Comparison of ENCODE assay signal across 9 cellular contexts in the genomic region with DNA sequence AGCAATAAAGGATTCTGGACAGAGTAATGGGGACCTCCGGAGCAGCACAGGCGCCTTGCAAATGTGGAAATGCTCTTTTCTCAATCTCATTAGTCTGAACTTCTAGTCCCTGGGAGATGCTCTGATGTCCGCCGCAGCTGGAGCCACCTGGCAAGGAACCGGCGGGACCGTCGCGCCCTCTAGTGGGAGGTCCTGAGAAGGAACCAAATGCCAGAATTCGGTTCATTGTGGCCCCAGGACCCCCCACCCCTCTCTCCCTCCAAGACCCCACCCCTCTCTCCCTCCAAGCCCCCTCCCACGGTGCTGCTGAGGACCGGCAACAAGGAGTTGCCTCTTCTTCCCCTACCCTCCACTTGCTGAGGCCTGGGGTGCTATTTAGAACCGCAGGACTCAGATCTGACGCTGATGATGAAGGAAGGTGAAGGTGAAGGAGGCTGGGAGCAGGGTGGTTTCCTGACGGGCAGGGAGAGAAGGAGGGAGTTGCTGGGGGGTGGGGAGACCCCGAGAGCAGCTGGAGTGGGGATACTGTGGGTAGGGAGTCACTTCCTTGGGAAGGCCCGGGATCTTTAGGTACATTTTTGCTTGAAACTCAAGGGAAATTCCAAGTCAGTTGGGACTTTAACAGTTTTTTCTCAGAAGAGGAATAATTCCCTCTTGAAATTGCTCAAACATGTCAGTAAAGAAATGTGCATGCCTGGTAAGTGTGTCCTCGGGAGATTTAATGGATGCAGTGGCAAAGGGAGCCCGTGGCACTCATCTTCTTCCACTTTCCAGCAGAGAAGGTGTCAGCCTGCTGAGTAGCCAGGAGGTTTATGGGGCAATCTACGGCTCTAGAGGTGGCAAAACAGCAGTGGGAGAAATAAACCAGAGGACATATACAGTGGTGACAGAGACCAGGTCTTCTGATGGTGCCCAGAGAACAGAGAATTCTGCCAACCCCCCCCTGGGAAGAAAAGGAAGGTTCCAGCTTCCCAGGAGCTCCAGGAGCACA. TPM values are rescaled to one million over a fixed set of nuclear protein-coding genes. Genes with fewer than 3 reads are reported as not detected.
DNase-seq lines count a peak whose midpoint lies in the region; ATAC-seq and TF ChIP-seq lines count a peak whose summit lies in the region.
"Had no signal": no experiment of that assay in that cellular context is flagged by ENCODE, and none has a peak within 500 bp of the region (broad histone marks: within the 10 kb centered on the region; RNA-seq: fewer than 3 reads in every experiment).

No MANE protein-coding gene starts in this region.

- 23 to 41% methylated on average over 10 to 20 of the region's 20 CpGs for WGBS in upper lobe of left lung, 2 donors

- H3K27ac Mint-ChIP-seq in activated T-helper 2 cell treated with anti-CD3 and anti-CD28 coated beads, Interferon-gamma antibody, Interleukin-2, Interleukin-4, amounts not matched to agents 10 μg/mL and 5 μg/mL and 100 μg/mL, durations not matched to agents 14 hours and 24 hours and 36 hours: no peak overlapping the region

- no peak for TF ChIP-seq POLR2A in upper lobe of left lung (IDR thresholded peaks at IDR 0.05)

- H3K4me1 Mint-ChIP-seq in activated T-helper 2 cell treated with anti-CD3 and anti-CD28 coated beads, Interferon-gamma antibody, Interleukin-2, Interleukin-4, amounts not matched to agents 10 μg/mL and 5 μg/mL and 100 μg/mL, durations not matched to agents 14 hours and 24 hours and 36 hours (ENCODE audit: low read depth): peaks cover 12% of the 10 kb centered on the region

- H3K4me2 ChIP-seq in PC-3 (ENCODE audit: low read length): no peak overlapping the region
- H3K4me2 ChIP-seq in osteoblast (ENCODE audit: insufficient read depth, low read length): no peak overlapping the region

- CTCF ChIA-PET in PC-3 (lab: Charles Lee): interaction anchor here (1.2 kb wide), 1 partner anchor 97 kb away, joined by 10 read pairs; no protein-coding TSS in a partner anchor

- H3K9ac ChIP-seq in HUES48 (ENCODE audit: low read depth, low read length) (no peak overlapping the region), PC-3 (ENCODE audit: low read length) (no peak overlapping the region)

- no peaks in the 10 kb centered on the region for H3K9me3 Mint-ChIP-seq in activated T-helper 2 cell treated with anti-CD3 and anti-CD28 coated beads, Interferon-gamma antibody, Interleukin-2, Interleukin-4, amounts not matched to agents 10 μg/mL and 5 μg/mL and 100 μg/mL, durations not matched to agents 14 hours and 24 hours and 36 hours

- POLR2A ChIA-PET in PC-3 (lab: Charles Lee; ENCODE audit: unreplicated experiment): no interaction called here

- no peak overlapping the region for H3K4me3 Mint-ChIP-seq in activated T-helper 2 cell treated with anti-CD3 and anti-CD28 coated beads, Interferon-gamma antibody, Interleukin-2, Interleukin-4, amounts not matched to agents 10 μg/mL and 5 μg/mL and 100 μg/mL, durations not matched to agents 14 hours and 24 hours and 36 hours (ENCODE audit: low read depth)

- peaks cover 14% of the 10 kb centered on the region for H3K27me3 Mint-ChIP-seq in activated T-helper 2 cell treated with anti-CD3 and anti-CD28 coated beads, Interferon-gamma antibody, Interleukin-2, Interleukin-4, amounts not matched to agents 10 μg/mL and 5 μg/mL and 100 μg/mL, durations not matched to agents 14 hours and 24 hours and 36 hours (ENCODE audit: low read depth)

- H3K9me3 ChIP-seq in HUES48 (ENCODE audit: control insufficient read depth, insufficient read depth, low read length) (no peaks in the 10 kb centered on the region), PC-3 (ENCODE audit: low read length) (no peaks in the 10 kb centered on the region), osteoblast (ENCODE audit: low read depth, low read length) (no peaks in the 10 kb centered on the region), upper lobe of left lung (no peaks in the 10 kb centered on the region)

- H3K4me3 ChIP-seq in HUES48 (ENCODE audit: low read depth, low read length) (peak overlapping the region; percentile 42), PC-3 (ENCODE audit: low read length) (no peak overlapping the region), osteoblast (ENCODE audit: insufficient read depth, low read length) (no peak overlapping the region), upper lobe of left lung (no peak overlapping the region)

- H3K79me2 ChIP-seq in PC-3 (ENCODE audit: low read length) (no peaks in the 10 kb centered on the region), osteoblast (ENCODE audit: insufficient read depth, low read length) (no peaks in the 10 kb centered on the region)

- H3K36me3 ChIP-seq in HUES48 (ENCODE audit: control insufficient read depth, insufficient read depth, low read length) (no peaks in the 10 kb centered on the region), PC-3 (ENCODE audit: low read depth, low read length) (no peaks in the 10 kb centered on the region), osteoblast (ENCODE audit: insufficient read depth, low read length) (no peaks in the 10 kb centered on the region), upper lobe of left lung (no peaks in the 10 kb centered on the region)

- no peaks in the 10 kb centered on the region for H3F3A ChIP-seq in PC-3 (ENCODE audit: low read length, unreplicated experiment)

- no peaks in the 10 kb centered on the region for H3K9me2 ChIP-seq in PC-3 (replicated peaks; ENCODE audit: low read length)

- TF ChIP-seq CTCF in PC-3 (conservative IDR thresholded peaks at IDR 0.05; ENCODE audit: low read depth, low read length) (peak; percentile 81), foreskin keratinocyte (conservative IDR thresholded peaks at IDR 0.05) (peak; percentile 77), osteoblast (IDR thresholded peaks at IDR 0.05; ENCODE audit: extremely low read depth, low read depth, low read length) (peak; percentile 60), upper lobe of left lung (IDR thresholded peaks at IDR 0.05) (peak; percentile 40 to 80 (median 56))

- H4K20me1 ChIP-seq in PC-3 (ENCODE audit: low read length): no peaks in the 10 kb centered on the region
- H4K20me1 ChIP-seq in osteoblast (ENCODE audit: insufficient read depth, low read length): no peaks in the 10 kb centered on the region

- no peaks in the 10 kb centered on the region for H3K27me3 ChIP-seq in HUES48 (ENCODE audit: control insufficient read depth, insufficient read depth, low read length)
- H3K27me3 ChIP-seq in PC-3 (ENCODE audit: low read length): no peaks in the 10 kb centered on the region
- no peaks in the 10 kb centered on the region for H3K27me3 ChIP-seq in foreskin keratinocyte
- H3K27me3 ChIP-seq in osteoblast (ENCODE audit: insufficient read depth, low read length): peaks cover 16% of the 10 kb centered on the region
- no peaks in the 10 kb centered on the region for H3K27me3 ChIP-seq in upper lobe of left lung

- DNase-seq in CD1c-positive myeloid dendritic cell (ENCODE audit: extremely low spot score) (peak; percentile 66), PC-3 (peak; percentile 70), foreskin keratinocyte (peak in 1 of 2 donors; percentile 22), osteoblast (ENCODE audit: insufficient read length, low spot score, missing footprints) (peak; percentile 96), upper lobe of left lung (peak; percentile 71 to 89)
- DNase-seq in activated T-helper 2 cell treated with anti-CD3 and anti-CD28 coated beads, Interferon-gamma antibody, Interleukin-2, Interleukin-4, amounts not matched to agents 10 μg/mL and 5 μg/mL and 100 μg/mL, durations not matched to agents 14 hours and 24 hours and 36 hours (ENCODE audit: low spot score): peak; percentile 42

- BruUV-seq in PC-3 (replicated peaks; lab: Mats Ljungman, UMichigan): no TSS peak

- H3K27ac ChIP-seq in HUES48 (ENCODE audit: low read depth, low read length) (no peak overlapping the region), PC-3 (ENCODE audit: low read length) (no peak overlapping the region), foreskin keratinocyte (no peak overlapping the region), osteoblast (ENCODE audit: low read depth, low read length) (no peak overlapping the region), upper lobe of left lung (peak overlapping the region in 2 of 4 donors; percentile 40 to 61)

- ATAC-seq in PC-3 (peak; percentile 42), foreskin keratinocyte (peak; percentile 9), upper lobe of left lung (ENCODE audit: low FRiP score in 2 of 2) (peak; percentile 49 to 73), HG03045 (IDR thresholded peaks at IDR 0.05; ENCODE audit: unreplicated experiment) (no peak)

- peak overlapping the region; percentile 47 for H2AFZ ChIP-seq in PC-3 (ENCODE audit: low read length)
- H2AFZ ChIP-seq in osteoblast (ENCODE audit: low read length): no peak overlapping the region

- intact Hi-C loops in PC-3 (cut with micrococcal nuclease): no loop called here
- intact Hi-C loops in activated T-helper 2 cell treated with anti-CD3 and anti-CD28 coated beads, Interferon-gamma antibody, Interleukin-2, Interleukin-4, amounts not matched to agents 10 μg/mL and 5 μg/mL and 100 μg/mL, durations not matched to agents 14 hours and 24 hours and 36 hours (cut with micrococcal nuclease): no loop called here

- H3K4me1 ChIP-seq in HUES48 (ENCODE audit: control insufficient read depth, insufficient read depth, low read length) (peaks cover 53% of the 10 kb centered on the region), PC-3 (ENCODE audit: insufficient read depth, low read length) (peaks cover 24% of the 10 kb centered on the region), foreskin keratinocyte (peaks cover 5% of the 10 kb centered on the region), osteoblast (ENCODE audit: insufficient read depth, low read length) (no peaks in the 10 kb centered on the region), upper lobe of left lung (peaks cover 39 to 63% (median 52%) of the 10 kb centered on the region in 4 donors)

- no peaks in the 10 kb centered on the region for H3K36me3 Mint-ChIP-seq in activated T-helper 2 cell treated with anti-CD3 and anti-CD28 coated beads, Interferon-gamma antibody, Interleukin-2, Interleukin-4, amounts not matched to agents 10 μg/mL and 5 μg/mL and 100 μg/mL, durations not matched to agents 14 hours and 24 hours and 36 hours (ENCODE audit: low read depth)

- no peak for TF ChIP-seq EP300 in upper lobe of left lung (IDR thresholded peaks at IDR 0.05)

RNA-seq across cellular contexts. Expression of a gene that starts 42.6 kb away (rescaled TPM):
- total RNA-seq in PC-3 (2014; rRNA removed) (not detected in 2 replicates), foreskin keratinocyte (not detected in 2 replicates), osteoblast (under 0.01 TPM in 1 of 2 replicates, not detected in the other), upper lobe of left lung (10 to 100 TPM in 4 of 6 donors, 1 to 10 TPM in 2; 4.7 to 25.1 (median 15.4) TPM)
- total RNA-seq in activated T-helper 2 cell treated with anti-CD3 and anti-CD28 coated beads, Interferon-gamma antibody, Interleukin-2, Interleukin-4, amounts not matched to agents 10 μg/mL and 5 μg/mL and 100 μg/mL, durations not matched to agents 14 hours and 24 hours and 36 hours: 0.14 and 0.16 TPM in 2 replicates
- polyA plus RNA-seq in foreskin keratinocyte: not detected in 2 replicates
- total RNA-seq: subcutaneous adipose tissue had no signal

RNA-seq across cellular contexts. Expression of a gene that starts 52.4 kb away (rescaled TPM):
- total RNA-seq in PC-3 (2014; rRNA removed): 110 and 167 TPM in 2 replicates
- total RNA-seq in activated T-helper 2 cell treated with anti-CD3 and anti-CD28 coated beads, Interferon-gamma antibody, Interleukin-2, Interleukin-4, amounts not matched to agents 10 μg/mL and 5 μg/mL and 100 μg/mL, durations not matched to agents 14 hours and 24 hours and 36 hours: 44.6 and 45.9 TPM in 2 replicates
- total RNA-seq in foreskin keratinocyte: 62.5 and 66.1 TPM in 2 replicates
- 77.8 and 83.1 TPM in 2 replicates for polyA plus RNA-seq in foreskin keratinocyte
- total RNA-seq in osteoblast: 49.5 and 64.4 TPM in 2 replicates
- 10 to 100 TPM; 17.8 to 74.8 (median 35.9) TPM for total RNA-seq in upper lobe of left lung
